22 cellular contexts compared by ENCODE assay signal in the genomic region with DNA sequence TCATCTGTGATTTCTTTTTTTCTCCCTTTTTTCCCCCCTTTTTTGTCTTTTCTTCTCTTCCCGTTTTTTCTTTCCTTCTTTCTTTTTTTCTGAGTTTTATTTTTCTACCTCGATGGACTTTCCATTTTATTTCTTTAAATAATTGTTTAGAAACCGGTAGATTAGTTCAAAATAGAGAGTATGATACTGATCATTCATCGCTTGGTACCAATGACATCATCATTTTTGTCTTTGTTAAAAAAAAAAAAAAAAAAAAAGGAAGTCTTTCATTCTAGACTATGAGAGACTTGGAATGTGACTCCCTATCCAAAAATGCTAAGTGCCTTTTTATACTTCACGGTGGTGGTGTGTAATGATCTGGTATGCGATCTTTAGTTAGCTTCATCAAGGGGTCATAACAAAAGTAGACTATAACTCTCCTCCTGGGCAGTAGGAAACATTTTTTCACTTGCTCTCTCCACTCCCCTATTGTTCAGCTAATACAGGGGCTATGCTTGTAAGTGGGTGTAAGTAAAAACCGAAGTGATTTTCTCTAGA.
"Had no signal": no experiment of that assay in that cellular context is flagged by ENCODE, and none has a peak within 500 bp of the region (broad histone marks: within the 10 kb centered on the region; RNA-seq: fewer than 3 reads in every experiment).

No MANE protein-coding gene starts in this region.

- H3K4me1 Mint-ChIP-seq: central memory CD8-positive, alpha-beta T cell; natural killer cell had no signal

- H3K27me3 ChIP-seq: brain microvascular endothelial cell, colonic mucosa, foreskin keratinocyte, upper lobe of right lung had no signal

- FAIRE-seq: islet of Langerhans had no signal

- H3K9me3 Mint-ChIP-seq: endodermal cell had no signal

- DNase-seq: activated CD4-positive, alpha-beta T cell treated with anti-CD3 and anti-CD28 coated beads, Interleukin-2, amount 50 U/mL, for 48 hours; activated gamma-delta T cell treated with Interleukin-2 at 50 U/mL for 16 hours; brain microvascular endothelial cell; colonic mucosa; endodermal cell; foreskin keratinocyte; glutamatergic neuron; hippocampal formation; left colon; lower lobe of right lung; natural killer cell; stimulated activated CD4-positive, alpha-beta T cell treated with anti-CD3 and anti-CD28 coated beads, Interleukin-12 subunit alpha, Interleukin-12 subunit beta, amount 100 ng/mL, for 4 hours; stimulated activated CD4-positive, alpha-beta T cell treated with anti-CD3 and anti-CD28 coated beads, Interleukin-1b, Interleukin-23, amount 100 ng/mL, for 48 hours; stimulated activated CD8-positive, alpha-beta memory T cell treated with anti-CD3 and anti-CD28 coated beads, Interleukin-4, amount 100 ng/mL, for 48 hours; stimulated activated naive CD4-positive, alpha-beta T cell; T-helper 2 cell; upper lobe of right lung had no signal

- H3K9me3 ChIP-seq: colonic mucosa, lower lobe of right lung, upper lobe of right lung had no signal

- H3K36me3 ChIP-seq: brain microvascular endothelial cell, colonic mucosa, lower lobe of right lung, upper lobe of right lung had no signal

- H3K9ac ChIP-seq: parathyroid adenoma had no signal

- H3K27me3 Mint-ChIP-seq: central memory CD8-positive, alpha-beta T cell had no signal

- H3K79me2 ChIP-seq: parathyroid adenoma had no signal

- H2AFZ ChIP-seq: parathyroid adenoma had no signal

- H3K27ac ChIP-seq: brain microvascular endothelial cell, colonic mucosa, epithelial cell of prostate, foreskin keratinocyte, lower lobe of right lung, parathyroid adenoma, upper lobe of right lung had no signal

- H3K36me3 Mint-ChIP-seq: activated naive CD4-positive, alpha-beta T cell treated with anti-CD3 and anti-CD28 coated beads, Interleukin-2, amount 50 U/mL, for 72 hours; natural killer cell had no signal

- H3K27ac Mint-ChIP-seq: activated naive CD4-positive, alpha-beta T cell treated with anti-CD3 and anti-CD28 coated beads, Interleukin-2, amount 50 U/mL, for 72 hours; endodermal cell; natural killer cell had no signal

- H3K4me3 ChIP-seq: colonic mucosa, lower lobe of right lung, upper lobe of right lung had no signal

- H3K4me3 Mint-ChIP-seq: central memory CD8-positive, alpha-beta T cell; endodermal cell; natural killer cell had no signal

- H3K4me1 ChIP-seq: colonic mucosa, foreskin keratinocyte, lower lobe of right lung, parathyroid adenoma, upper lobe of right lung had no signal

- ATAC-seq: activated naive CD4-positive, alpha-beta T cell treated with anti-CD3 and anti-CD28 coated beads, Interleukin-2, amount 50 U/mL, for 72 hours; foreskin keratinocyte; left colon; lower lobe of right lung; natural killer cell; upper lobe of right lung had no signal
